ENCODE assay signal across 1 cellular context in the genomic region with DNA sequence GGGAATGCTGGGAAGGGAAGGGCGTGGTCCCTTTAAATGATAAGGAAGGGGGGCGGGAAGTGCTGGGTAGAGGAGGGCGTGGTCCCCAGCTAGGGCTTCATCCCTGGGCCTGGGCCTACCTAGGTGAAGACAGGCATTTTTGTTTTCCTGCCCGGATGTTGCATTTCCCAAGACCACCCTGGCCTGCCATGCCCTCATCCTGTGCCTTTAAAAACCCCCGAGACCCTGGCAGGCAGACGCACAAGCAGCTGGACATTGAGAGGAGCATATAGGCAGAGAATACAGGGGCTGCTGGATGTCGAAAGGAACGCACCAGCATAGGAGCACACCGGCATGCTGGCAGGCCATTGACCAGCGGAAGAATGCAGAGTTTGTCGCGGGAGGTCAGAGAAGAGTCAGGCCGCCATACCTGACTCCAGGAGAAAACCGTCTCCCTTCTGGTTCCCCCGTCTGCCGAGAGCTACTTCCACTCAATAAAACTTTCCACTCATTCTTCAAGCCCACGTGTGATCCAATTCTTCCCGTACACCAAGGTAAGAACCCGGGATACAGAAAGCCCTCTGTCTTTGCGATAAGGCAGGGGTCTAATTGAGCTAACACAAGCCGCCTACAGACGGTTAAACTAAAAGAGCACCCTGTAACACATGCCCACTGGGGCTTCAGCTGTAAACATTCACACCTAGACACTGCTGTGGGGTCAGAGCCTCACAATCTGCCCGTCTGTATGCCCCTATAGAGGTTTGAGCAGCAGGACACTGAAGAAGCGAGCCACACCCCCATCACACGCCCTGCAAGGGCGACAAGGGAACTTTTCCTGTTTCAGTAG.
TF ChIP-seq lines count a peak whose summit lies in the region.

No MANE protein-coding gene starts in this region.

TF ChIP-seq in WTC11, 78 proteins besides CTCF, POLR2A, EP300 and RAD21 (continued from another document):
- TF ChIP-seq STAT6 (CRISPR knock-in tag; conservative IDR thresholded peaks at IDR 0.05; ENCODE audit: low read depth) (no peak), CREB1 (CRISPR knock-in tag; IDR thresholded peaks at IDR 0.05) (no peak), AFF4 (CRISPR knock-in tag; IDR thresholded peaks at IDR 0.05; ENCODE audit: borderline replicate concordance) (no peak)
- TF ChIP-seq, protein P1, sequence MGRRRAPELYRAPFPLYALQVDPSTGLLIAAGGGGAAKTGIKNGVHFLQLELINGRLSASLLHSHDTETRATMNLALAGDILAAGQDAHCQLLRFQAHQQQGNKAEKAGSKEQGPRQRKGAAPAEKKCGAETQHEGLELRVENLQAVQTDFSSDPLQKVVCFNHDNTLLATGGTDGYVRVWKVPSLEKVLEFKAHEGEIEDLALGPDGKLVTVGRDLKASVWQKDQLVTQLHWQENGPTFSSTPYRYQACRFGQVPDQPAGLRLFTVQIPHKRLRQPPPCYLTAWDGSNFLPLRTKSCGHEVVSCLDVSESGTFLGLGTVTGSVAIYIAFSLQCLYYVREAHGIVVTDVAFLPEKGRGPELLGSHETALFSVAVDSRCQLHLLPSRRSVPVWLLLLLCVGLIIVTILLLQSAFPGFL (CRISPR knock-in tag; IDR thresholded peaks at IDR 0.05; ENCODE audit: borderline replicate concordance): no peak
